In genomic region chr2:69242651-69243051, GRCh38 we compare ENCODE assay signal across 16 cellular contexts.
A peak's percentile ranks its signal among the peaks of the same experiment; 100 is the strongest.
DNase-seq lines count a peak whose midpoint lies in the region; ATAC-seq and TF ChIP-seq lines count a peak whose summit lies in the region.
"Had no signal": no experiment of that assay in that cellular context is flagged by ENCODE, and none has a peak within 500 bp of the region (broad histone marks: within the 10 kb centered on the region; RNA-seq: fewer than 3 reads in every experiment).

No MANE protein-coding gene starts in this region.

- peak overlapping the region; percentile 58; the same call in 1 of the 2 replicates for H3K4me3 Mint-ChIP-seq in HFFc6
- peak overlapping the region in 2 of 5 experiments; percentile 22 to 64 for H3K4me3 Mint-ChIP-seq in brain
- H3K4me3 Mint-ChIP-seq: activated naive CD8-positive, alpha-beta T cell had no signal

- intact Hi-C loops in mucosa of descending colon (cut with DNase I, micrococcal nuclease) = loop anchor here in 1 of 2 donors (10.0 kb wide), 1 partner anchor 62 kb away; no protein-coding TSS in a partner anchor
- intact Hi-C loops in vagina (cut with DNase I) = no loop called here
- intact Hi-C loops in head of caudate nucleus (cut with DNase I) = no loop called here

- DNase-seq in HFFc6 = peak; percentile 83
- no peak for DNase-seq in mucosa of descending colon
- DNase-seq in vagina (ENCODE audit: extremely low spot score in 2 of 2) = no peak
- no peak for DNase-seq in head of caudate nucleus
- DNase-seq in activated T-cell treated with anti-CD3 and anti-CD28 coated beads, Interleukin-2, amount 50 U/mL, for 48 hours = no peak
- DNase-seq in stimulated activated CD8-positive, alpha-beta memory T cell treated with anti-CD3 and anti-CD28 coated beads, Interleukin-4, amount 100 ng/mL, for 48 hours = no peak
- DNase-seq: Calu3, colonic mucosa, foreskin melanocyte, islet precursor cell, Kasumi-1, NCI-H1930 had no signal

- peak; percentile 60 for ATAC-seq in mucosa of descending colon

- no peaks in the 10 kb centered on the region for H3K9me3 Mint-ChIP-seq in HFFc6
- no peaks in the 10 kb centered on the region for H3K9me3 Mint-ChIP-seq in brain

- no peak for TF ChIP-seq CTCF in HFFc6 (IDR thresholded peaks at IDR 0.05)
- TF ChIP-seq CTCF in brain (conservative IDR thresholded peaks at IDR 0.05) = no peak
- no peak for TF ChIP-seq CTCF in mucosa of descending colon (IDR thresholded peaks at IDR 0.05)
- no peak for TF ChIP-seq CTCF in vagina (IDR thresholded peaks at IDR 0.05)

- H3K36me3 Mint-ChIP-seq in HFFc6 (ENCODE audit: low read depth) = peaks cover 41% of the 10 kb centered on the region
- peaks cover 79% of the 10 kb centered on the region for H3K36me3 Mint-ChIP-seq in brain
- H3K36me3 Mint-ChIP-seq: activated naive CD8-positive, alpha-beta T cell had no signal

- H3K4me3 ChIP-seq in mucosa of descending colon = no peak overlapping the region
- no peak overlapping the region for H3K4me3 ChIP-seq in vagina
- H3K4me3 ChIP-seq: colonic mucosa, skin epidermis had no signal

- H3K27me3 Mint-ChIP-seq in HFFc6 (ENCODE audit: insufficient read depth) (no peaks in the 10 kb centered on the region; the same call in 1 of the 2 replicates), brain (peaks cover 4% of the 10 kb centered on the region)

- TF ChIP-seq POLR2A in vagina (IDR thresholded peaks at IDR 0.05) = no peak

- H3K27ac Mint-ChIP-seq in HFFc6 = peak overlapping the region; percentile 94
- H3K27ac Mint-ChIP-seq in brain = peak overlapping the region; percentile 17 to 95 (median 82)
- H3K27ac Mint-ChIP-seq: activated naive CD8-positive, alpha-beta T cell had no signal

- no peaks in the 10 kb centered on the region for H3K4me1 ChIP-seq in mucosa of descending colon (ENCODE audit: low read depth)
- H3K4me1 ChIP-seq in vagina = peaks cover 32% of the 10 kb centered on the region
- H3K4me1 ChIP-seq: colonic mucosa had no signal

- H3K27me3 ChIP-seq in vagina = no peaks in the 10 kb centered on the region
- H3K27me3 ChIP-seq: colonic mucosa had no signal

- no peaks in the 10 kb centered on the region for H3K9me3 ChIP-seq in mucosa of descending colon
- H3K9me3 ChIP-seq in vagina = no peaks in the 10 kb centered on the region
- H3K9me3 ChIP-seq: colonic mucosa had no signal

- H3K4me1 Mint-ChIP-seq in HFFc6 (ENCODE audit: low read depth) (peaks cover 54% of the 10 kb centered on the region), brain (peaks cover 22% of the 10 kb centered on the region)

- H3K36me3 ChIP-seq in mucosa of descending colon (ENCODE audit: low read depth) (no peaks in the 10 kb centered on the region), vagina (no peaks in the 10 kb centered on the region)
- H3K36me3 ChIP-seq: colonic mucosa had no signal

- peak overlapping the region; percentile 60 for H3K27ac ChIP-seq in vagina
- H3K27ac ChIP-seq: colonic mucosa, HL-60 had no signal
